1 cellular context compared by ENCODE assay signal in genomic region chr1:1637479-1637875, GRCh38. TPM values are rescaled to one million over a fixed set of nuclear protein-coding genes. Genes with fewer than 3 reads are reported as not detected.
"Had no signal": no experiment of that assay in that cellular context is flagged by ENCODE, and none has a peak within 500 bp of the region (broad histone marks: within the 10 kb centered on the region; RNA-seq: fewer than 3 reads in every experiment).

No MANE protein-coding gene starts in this region.

RNA-seq across cellular contexts. Expression of gene MMP23B, which starts 5.5 kb away (rescaled TPM):
- total RNA-seq: SK-MEL-5 had no signal
